19 cellular contexts compared by ENCODE assay signal in genomic region chr7:29122081-29122480, GRCh38.
"Had no signal": no experiment of that assay in that cellular context is flagged by ENCODE, and none has a peak within 500 bp of the region (broad histone marks: within the 10 kb centered on the region; RNA-seq: fewer than 3 reads in every experiment).

No MANE protein-coding gene starts in this region.

- H3K27ac Mint-ChIP-seq: dendritic cell treated with granulocyte-macrophage colony-stimulating factor and Interleukin-4, amounts not matched to agents 40 ng/mL and 50 ng/mL, for 4 days; naive B cell; nephron; progenitor cell of endocrine pancreas; stimulated activated memory B cell treated with anti-CD40 and anti-IgM and Interleukin-4, amounts not matched to agents 10 μg/mL and 1 μg/mL and 100 μg/mL, for 72 hours; stimulated activated naive CD8-positive, alpha-beta T cell treated with anti-CD3 and anti-CD28 coated beads, Interleukin-15, Interleukin-2, amounts not matched to agents 100 ng/mL and 50 ng/mL, for 24 hours had no signal

- H3K27me3 Mint-ChIP-seq: dendritic cell treated with granulocyte-macrophage colony-stimulating factor and Interleukin-4, amounts not matched to agents 40 ng/mL and 50 ng/mL, for 4 days; progenitor cell of endocrine pancreas had no signal

- H3K27me3 ChIP-seq: pancreas, right lobe of liver, spleen, upper lobe of right lung had no signal

- H3K36me3 ChIP-seq: pancreas, right lobe of liver, spleen, tibial artery, upper lobe of right lung had no signal

- H3K9me3 Mint-ChIP-seq: dendritic cell treated with granulocyte-macrophage colony-stimulating factor and Interleukin-4, amounts not matched to agents 40 ng/mL and 50 ng/mL, for 4 days; nephron; stimulated activated memory B cell treated with anti-CD40 and anti-IgM and Interleukin-4, amounts not matched to agents 10 μg/mL and 1 μg/mL and 100 μg/mL, for 72 hours; stimulated activated naive CD8-positive, alpha-beta T cell treated with anti-CD3 and anti-CD28 coated beads, Interleukin-15, Interleukin-2, amounts not matched to agents 100 ng/mL and 50 ng/mL, for 24 hours had no signal

- H3K4me3 Mint-ChIP-seq: dendritic cell treated with granulocyte-macrophage colony-stimulating factor and Interleukin-4, amounts not matched to agents 40 ng/mL and 50 ng/mL, for 4 days; naive B cell; nephron; stimulated activated memory B cell treated with anti-CD40 and anti-IgM and Interleukin-4, amounts not matched to agents 10 μg/mL and 1 μg/mL and 100 μg/mL, for 72 hours; stimulated activated naive CD8-positive, alpha-beta T cell treated with anti-CD3 and anti-CD28 coated beads, Interleukin-15, Interleukin-2, amounts not matched to agents 100 ng/mL and 50 ng/mL, for 24 hours had no signal

- H3K9me3 ChIP-seq: pancreas, spleen, tibial artery, upper lobe of right lung had no signal

- H3K4me1 Mint-ChIP-seq: naive B cell; nephron; stimulated activated memory B cell treated with anti-CD40 and anti-IgM and Interleukin-4, amounts not matched to agents 10 μg/mL and 1 μg/mL and 100 μg/mL, for 72 hours had no signal

- DNase-seq: central memory CD4-positive, alpha-beta T cell; foreskin melanocyte; islet precursor cell; mesendoderm; naive B cell; occipital lobe; pancreas; right lobe of liver; spleen; stimulated activated CD4-positive, alpha-beta T cell treated with anti-CD3 and anti-CD28 coated beads, Interleukin-15, amount 100 ng/mL, for 24 hours; stimulated activated CD4-positive, alpha-beta T cell treated with anti-CD3 and anti-CD28 coated beads, Interleukin-1b, Interleukin-23, amount 100 ng/mL, for 48 hours; stimulated activated CD4-positive, alpha-beta T cell treated with anti-CD3 and anti-CD28 coated beads, Interleukin-4, amount 100 ng/mL, for 24 hours; tibial artery; upper lobe of right lung had no signal

- ATAC-seq: pancreas; right lobe of liver; stimulated activated memory B cell treated with anti-CD40 and anti-IgM and Interleukin-4, amounts not matched to agents 10 μg/mL and 1 μg/mL and 100 μg/mL, for 72 hours; upper lobe of right lung had no signal

- H3K4me1 ChIP-seq: pancreas, right lobe of liver, tibial artery, upper lobe of right lung had no signal

- H3K4me3 ChIP-seq: pancreas, right lobe of liver, spleen, tibial artery, upper lobe of right lung had no signal

- H3K36me3 Mint-ChIP-seq: stimulated activated memory B cell treated with anti-CD40 and anti-IgM and Interleukin-4, amounts not matched to agents 10 μg/mL and 1 μg/mL and 100 μg/mL, for 72 hours had no signal

- H3K27ac ChIP-seq: pancreas, right lobe of liver, spleen, tibial artery, upper lobe of right lung had no signal
